In genomic region chr5:172852490-172853354, GRCh38 we compare ENCODE assay signal across 1 cellular context.
TF ChIP-seq lines count a peak whose summit lies in the region.

No MANE protein-coding gene starts in this region.

TF ChIP-seq in HepG2, 621 proteins besides CTCF, POLR2A, EP300 and RAD21 (continued from another document and continues in another):
- TF ChIP-seq ZUFSP (CRISPR knock-in tag; IDR thresholded peaks at IDR 0.05; ENCODE audit: borderline replicate concordance) (no peak), PLSCR1 (CRISPR knock-in tag; IDR thresholded peaks at IDR 0.05; ENCODE audit: borderline replicate concordance) (no peak), ATF4 (CRISPR knock-in tag; IDR thresholded peaks at IDR 0.05) (peak in 1 of 2 experiments; percentile 86; a peak in 2 of 4 replicates), ZNF503 (CRISPR knock-in tag; IDR thresholded peaks at IDR 0.05) (no peak; the same call in 1 of the 2 replicates), HIC2 (CRISPR knock-in tag; IDR thresholded peaks at IDR 0.05; ENCODE audit: low read depth) (peak; percentile 96), ZNF264 (CRISPR knock-in tag; IDR thresholded peaks at IDR 0.05) (0 out of 2 replicates have a peak, but pooled peaks have one; percentile 29), ZNF180 (CRISPR knock-in tag; IDR thresholded peaks at IDR 0.05; ENCODE audit: borderline replicate concordance, low read depth) (no peak), TCF12 (IDR thresholded peaks at IDR 0.05) (no peak), TCF12 (CRISPR knock-in tag; IDR thresholded peaks at IDR 0.05) (peak; percentile 60; the same call in 1 of the 2 replicates), CREB1 (IDR thresholded peaks at IDR 0.05) (peak; percentile 87), CREB1 (CRISPR knock-in tag; IDR thresholded peaks at IDR 0.05) (peak; percentile 76), KMT2A (CRISPR knock-in tag; IDR thresholded peaks at IDR 0.05) (no peak), ZNF331 (CRISPR knock-in tag; IDR thresholded peaks at IDR 0.05) (peak; percentile 86), ZFY (CRISPR knock-in tag; IDR thresholded peaks at IDR 0.05) (peak; percentile 58), ZNF780A (CRISPR knock-in tag; IDR thresholded peaks at IDR 0.05) (0 out of 2 replicates have a peak, but pooled peaks have one; percentile 35), ARID4A (CRISPR knock-in tag; IDR thresholded peaks at IDR 0.05; ENCODE audit: borderline replicate concordance) (peak; percentile 88), ZBTB3 (CRISPR knock-in tag; IDR thresholded peaks at IDR 0.05; ENCODE audit: borderline replicate concordance, low read depth) (no peak; the same call in 1 of the 2 replicates), KAT8 (CRISPR knock-in tag; IDR thresholded peaks at IDR 0.05) (no peak; the same call in 1 of the 2 replicates), USF2 (IDR thresholded peaks at IDR 0.05; ENCODE audit: low read depth, low read length) (no peak), USF2 (CRISPR knock-in tag; IDR thresholded peaks at IDR 0.05; ENCODE audit: borderline replicate concordance) (no peak), ZNF142 (CRISPR knock-in tag; IDR thresholded peaks at IDR 0.05) (peak; percentile 60; the same call in 1 of the 2 replicates), TEF (CRISPR knock-in tag; IDR thresholded peaks at IDR 0.05) (no peak), PHB2 (IDR thresholded peaks at IDR 0.05; ENCODE audit: partially characterized antibody) (no peak), SKIL (CRISPR knock-in tag; IDR thresholded peaks at IDR 0.05; ENCODE audit: borderline replicate concordance) (peak; percentile 88), SP5 (CRISPR knock-in tag; IDR thresholded peaks at IDR 0.05; ENCODE audit: borderline replicate concordance, low read depth) (0 out of 2 replicates have a peak, but pooled peaks have one; percentile 36), ZNF292 (CRISPR knock-in tag; IDR thresholded peaks at IDR 0.05; ENCODE audit: borderline replicate concordance, low read depth) (peak; percentile 83; the same call in 1 of the 2 replicates), ZNF430 (CRISPR knock-in tag; IDR thresholded peaks at IDR 0.05) (peak; percentile 89; the same call in 1 of the 2 replicates)
